ENCODE assay signal across 15 cellular contexts in genomic region chr3:8488877-8489865, GRCh38. TPM values are rescaled to one million over a fixed set of nuclear protein-coding genes. Genes with fewer than 3 reads are reported as not detected.
DNase-seq lines count a peak whose midpoint lies in the region; ATAC-seq and TF ChIP-seq lines count a peak whose summit lies in the region.
"Had no signal": no experiment of that assay in that cellular context is flagged by ENCODE, and none has a peak within 500 bp of the region (broad histone marks: within the 10 kb centered on the region; RNA-seq: fewer than 3 reads in every experiment).

No MANE protein-coding gene starts in this region.

- H3K4me3 Mint-ChIP-seq in brain (peak overlapping the region in 1 of 5 experiments; percentile 2), mesothelial cell of epicardium (no peak overlapping the region), nephron progenitor cell (no peak overlapping the region)
- H3K4me3 Mint-ChIP-seq: activated CD4-positive, alpha-beta memory T cell treated with anti-CD3 and anti-CD28 coated beads, Interleukin-2, amount 10 ng/mL, durations not matched to agents 7 days and 5 days; activated naive CD4-positive, alpha-beta T cell treated with anti-CD3 and anti-CD28 coated beads for 36 hours had no signal

- WGBS in aorta, 2 donors = 38 to 39% methylated on average over 7 of the region's 7 CpGs

- TF ChIP-seq CTCF in brain (conservative IDR thresholded peaks at IDR 0.05) (no peak), mesothelial cell of epicardium (IDR thresholded peaks at IDR 0.05; ENCODE audit: unreplicated experiment) (no peak), nephron progenitor cell (IDR thresholded peaks at IDR 0.05) (no peak)

- no peak overlapping the region for H3K4me3 ChIP-seq in aorta (ENCODE audit: low read length in 2 of 2)
- H3K4me3 ChIP-seq: PC-9, sigmoid colon, testis had no signal

- no peaks in the 10 kb centered on the region for H3K9me3 ChIP-seq in aorta (ENCODE audit: control insufficient read depth, low read length)
- H3K9me3 ChIP-seq: sigmoid colon, testis had no signal

- H3K4me1 Mint-ChIP-seq in brain = peaks cover 46% of the 10 kb centered on the region
- H3K4me1 Mint-ChIP-seq in mesothelial cell of epicardium = peaks cover 45% of the 10 kb centered on the region
- H3K4me1 Mint-ChIP-seq in nephron progenitor cell = peaks cover 26% of the 10 kb centered on the region

- peak; percentile 50 for DNase-seq in NCI-H748 (lab: John Stamatoyannopoulos, UW; ENCODE audit: unreplicated experiment)
- no peak for DNase-seq in NCI-H748 treated with DMSO at 0.1 percent for 48 hours (lab: John Stamatoyannopoulos, UW)
- no peak for DNase-seq in mesothelial cell of epicardium (ENCODE audit: low spot score in 2 of 2, unreplicated experiment in 2 of 2)
- no peak for DNase-seq in aorta
- no peak for DNase-seq in posterior vena cava (ENCODE audit: low spot score)
- no peak for DNase-seq in NCI-H2171 (lab: John Stamatoyannopoulos, UW)
- no peak for DNase-seq in nephron progenitor cell
- DNase-seq: activated CD4-positive, alpha-beta memory T cell treated with anti-CD3 and anti-CD28 coated beads, Interleukin-2, amount 10 ng/mL, durations not matched to agents 7 days and 5 days; activated naive CD4-positive, alpha-beta T cell treated with anti-CD3 and anti-CD28 coated beads for 36 hours; Calu3; Karpas-422; PC-9; sigmoid colon; testis had no signal

- intact Hi-C loops in aorta (cut with DNase I) = loop anchor here in 1 of 2 donors (2.0 kb wide), 1 partner anchor 30 kb away; no protein-coding TSS in a partner anchor
- intact Hi-C loops in posterior vena cava (cut with DNase I) = no loop called here

- peaks cover 38% of the 10 kb centered on the region for H3K36me3 Mint-ChIP-seq in brain
- peaks cover 14% of the 10 kb centered on the region for H3K36me3 Mint-ChIP-seq in mesothelial cell of epicardium
- peaks cover 30% of the 10 kb centered on the region for H3K36me3 Mint-ChIP-seq in nephron progenitor cell (ENCODE audit: low read depth)

- ATAC-seq in aorta (ENCODE audit: low FRiP score) = peak; percentile 34

- peak overlapping the region; percentile 95 to 97 for H3K27ac ChIP-seq in aorta (ENCODE audit: low read depth in 1 of 2, low read length in 2 of 2)
- H3K27ac ChIP-seq: PC-9, testis had no signal

- H3K36me3 ChIP-seq in aorta (ENCODE audit: control insufficient read depth in 1 of 2, insufficient read depth in 2 of 2, low read length in 1 of 2) = no peaks in the 10 kb centered on the region
- H3K36me3 ChIP-seq: sigmoid colon had no signal

- no peaks in the 10 kb centered on the region for H3K27me3 ChIP-seq in aorta (ENCODE audit: control insufficient read depth in 1 of 2, insufficient read depth in 2 of 2, low read length in 1 of 2)
- H3K27me3 ChIP-seq: sigmoid colon, testis had no signal

- peaks cover 0 to 9% of the 10 kb centered on the region in 2 donors for H3K4me1 ChIP-seq in aorta (ENCODE audit: control insufficient read depth in 1 of 2, insufficient read depth in 2 of 2, low read length in 2 of 2)

- H3K27ac Mint-ChIP-seq in brain (peak overlapping the region in 3 of 5 experiments; percentile 30 to 82 (median 67)), mesothelial cell of epicardium (peak overlapping the region; percentile 30), nephron progenitor cell (no peak overlapping the region)
- H3K27ac Mint-ChIP-seq: activated CD4-positive, alpha-beta memory T cell treated with anti-CD3 and anti-CD28 coated beads, Interleukin-2, amount 10 ng/mL, durations not matched to agents 7 days and 5 days; activated naive CD4-positive, alpha-beta T cell treated with anti-CD3 and anti-CD28 coated beads for 36 hours had no signal

- H3K9me3 Mint-ChIP-seq in brain (peaks cover 2 to 11% (median 9%) of the 10 kb centered on the region in 5 experiments), mesothelial cell of epicardium (peaks cover 13% of the 10 kb centered on the region), nephron progenitor cell (peaks cover 27% of the 10 kb centered on the region)
- H3K9me3 Mint-ChIP-seq: activated CD4-positive, alpha-beta memory T cell treated with anti-CD3 and anti-CD28 coated beads, Interleukin-2, amount 10 ng/mL, durations not matched to agents 7 days and 5 days; activated naive CD4-positive, alpha-beta T cell treated with anti-CD3 and anti-CD28 coated beads for 36 hours had no signal

- H3K27me3 Mint-ChIP-seq in brain = peaks cover 7% of the 10 kb centered on the region
- H3K27me3 Mint-ChIP-seq in mesothelial cell of epicardium (ENCODE audit: low read depth) = no peaks in the 10 kb centered on the region
- peaks cover 16% of the 10 kb centered on the region for H3K27me3 Mint-ChIP-seq in nephron progenitor cell (ENCODE audit: low read depth, poor library complexity)
- H3K27me3 Mint-ChIP-seq: activated CD4-positive, alpha-beta memory T cell treated with anti-CD3 and anti-CD28 coated beads, Interleukin-2, amount 10 ng/mL, durations not matched to agents 7 days and 5 days had no signal

RNA-seq across cellular contexts. Expression of gene LMCD1, which starts 12.5 kb away (rescaled TPM):
- polyA plus RNA-seq in brain (ENCODE audit: insufficient read depth, low read depth, low replicate concordance) (8.8 TPM), aorta (100 to 1,000 TPM; 347 to 416 TPM)
- total RNA-seq in mesothelial cell of epicardium (20.8 to 24.2 TPM (median 22.4 TPM) in 3 replicates), aorta (1,000 to 10,000 TPM in 1 of 2 donors, 100 to 1,000 TPM in 1; 192 to 1,289 TPM), posterior vena cava (100 to 1,000 TPM; 221 to 834 TPM)
